ENCODE assay signal across 15 cellular contexts in the genomic region with DNA sequence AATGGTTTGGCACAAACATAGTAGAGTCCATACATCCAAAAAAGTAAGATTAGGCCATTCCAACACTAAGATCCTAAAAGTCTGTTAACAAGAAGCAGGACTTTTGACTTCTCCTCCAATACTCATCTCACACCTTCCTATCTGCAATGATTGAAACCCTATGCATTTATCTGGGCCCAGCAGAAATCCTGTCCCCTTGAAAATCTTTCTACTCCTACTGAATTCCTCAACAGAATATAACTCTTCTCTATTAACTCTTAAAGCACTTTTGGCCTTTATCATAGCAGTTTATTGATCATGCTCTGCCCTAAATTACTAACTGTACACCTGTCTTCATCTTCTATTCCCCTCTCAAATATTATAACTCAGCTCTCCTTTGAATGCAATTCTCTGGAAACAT. TPM values are rescaled to one million over a fixed set of nuclear protein-coding genes. Genes with fewer than 3 reads are reported as not detected.
DNase-seq lines count a peak whose midpoint lies in the region; ATAC-seq, FAIRE-seq and TF ChIP-seq lines count a peak whose summit lies in the region.
"Had no signal": no experiment of that assay in that cellular context is flagged by ENCODE, and none has a peak within 500 bp of the region (broad histone marks: within the 10 kb centered on the region; RNA-seq: fewer than 3 reads in every experiment).

No MANE protein-coding gene starts in this region.

- DNase-seq in T-helper 2 cell treated with Interferon-gamma antibody and Interleukin-4, amounts not matched to agents 5 μg/mL and 100 μg/mL, for 36 hours (ENCODE audit: low spot score), result no peak
- DNase-seq in T-helper 2 cell (no peak), GM12892 (ENCODE audit: insufficient read length) (no peak), natural killer cell (no peak), DMS53 (lab: John Stamatoyannopoulos, UW) (no peak), NCI-H2081 treated with DMSO at 0.1 percent for 48 hours (lab: John Stamatoyannopoulos, UW) (no peak), hippocampal formation (lab: John Stamatoyannopoulos, UW) (no peak)
- DNase-seq: 8988T; activated CD8-positive, alpha-beta memory T cell treated with anti-CD3 and anti-CD28 coated beads, Interleukin-2, amount 50 U/mL, for 48 hours; left ventricle myocardium superior; naive B cell; NCI-H1105 treated with DMSO at 0.1 percent for 48 hours; NCI-H2227 treated with DMSO at 0.1 percent for 48 hours; transverse colon had no signal

- H3K9me3 Mint-ChIP-seq in T-helper 2 cell treated with Interferon-gamma antibody and Interleukin-4, amounts not matched to agents 5 μg/mL and 100 μg/mL, for 36 hours, result no peaks in the 10 kb centered on the region
- no peaks in the 10 kb centered on the region for H3K9me3 Mint-ChIP-seq in activated T-helper 17 cell treated with anti-CD3 and anti-CD28 coated beads, Interleukin-2, amount 50 U/mL, for 72 hours
- no peaks in the 10 kb centered on the region for H3K9me3 Mint-ChIP-seq in natural killer cell

- no peaks in the 10 kb centered on the region for H3K27me3 Mint-ChIP-seq in T-helper 2 cell treated with Interferon-gamma antibody and Interleukin-4, amounts not matched to agents 5 μg/mL and 100 μg/mL, for 36 hours (ENCODE audit: low read depth)
- H3K27me3 Mint-ChIP-seq in activated T-helper 17 cell treated with anti-CD3 and anti-CD28 coated beads, Interleukin-2, amount 50 U/mL, for 72 hours, result no peaks in the 10 kb centered on the region
- H3K27me3 Mint-ChIP-seq in natural killer cell (ENCODE audit: low read depth in 2 of 2), result no peaks in the 10 kb centered on the region
- H3K27me3 Mint-ChIP-seq: naive B cell had no signal

- peaks cover 13% of the 10 kb centered on the region for H3K36me3 Mint-ChIP-seq in T-helper 2 cell treated with Interferon-gamma antibody and Interleukin-4, amounts not matched to agents 5 μg/mL and 100 μg/mL, for 36 hours (ENCODE audit: low read depth)
- peaks cover 84% of the 10 kb centered on the region for H3K36me3 Mint-ChIP-seq in activated T-helper 17 cell treated with anti-CD3 and anti-CD28 coated beads, Interleukin-2, amount 50 U/mL, for 72 hours (ENCODE audit: low read depth)
- H3K36me3 Mint-ChIP-seq in natural killer cell, result no peaks in the 10 kb centered on the region

- intact Hi-C loops in natural killer cell (cut with micrococcal nuclease), result no loop called here

- peak overlapping the region; percentile 15 for H3K27ac Mint-ChIP-seq in T-helper 2 cell treated with Interferon-gamma antibody and Interleukin-4, amounts not matched to agents 5 μg/mL and 100 μg/mL, for 36 hours
- peak overlapping the region; percentile 11 for H3K27ac Mint-ChIP-seq in activated T-helper 17 cell treated with anti-CD3 and anti-CD28 coated beads, Interleukin-2, amount 50 U/mL, for 72 hours
- H3K27ac Mint-ChIP-seq in natural killer cell, result peak overlapping the region; percentile 2 to 26

- no peak for ATAC-seq in activated T-helper 17 cell treated with anti-CD3 and anti-CD28 coated beads, Interleukin-2, amount 50 U/mL, for 72 hours (replicated peaks)
- no peak for ATAC-seq in natural killer cell
- ATAC-seq: left ventricle myocardium superior had no signal

- peak overlapping the region; percentile 43 for H3K4me3 Mint-ChIP-seq in T-helper 2 cell treated with Interferon-gamma antibody and Interleukin-4, amounts not matched to agents 5 μg/mL and 100 μg/mL, for 36 hours
- H3K4me3 Mint-ChIP-seq in activated T-helper 17 cell treated with anti-CD3 and anti-CD28 coated beads, Interleukin-2, amount 50 U/mL, for 72 hours, result peak overlapping the region; percentile 100
- H3K4me3 Mint-ChIP-seq in natural killer cell, result no peak overlapping the region

- FAIRE-seq in GM12892 (lab: Jason Lieb, UNC), result peak; percentile 5

- TF ChIP-seq CTCF in natural killer cell (IDR thresholded peaks at IDR 0.05), result no peak

- no peak for TF ChIP-seq POLR2A in GM12892 (IDR thresholded peaks at IDR 0.05; ENCODE audit: low read depth, low read length)

- H3K4me1 Mint-ChIP-seq in T-helper 2 cell treated with Interferon-gamma antibody and Interleukin-4, amounts not matched to agents 5 μg/mL and 100 μg/mL, for 36 hours (ENCODE audit: low read depth), result peaks cover 50% of the 10 kb centered on the region
- H3K4me1 Mint-ChIP-seq in activated T-helper 17 cell treated with anti-CD3 and anti-CD28 coated beads, Interleukin-2, amount 50 U/mL, for 72 hours, result peaks cover 40% of the 10 kb centered on the region
- H3K4me1 Mint-ChIP-seq in natural killer cell, result peaks cover 71 to 76% of the 10 kb centered on the region in 2 donors

RNA-seq across cellular contexts. Expression of gene G3BP2, which starts 4.6 kb away (rescaled TPM):
- polyA plus RNA-seq in GM12892 (2012; ENCODE audit: missing spikeins), result 91.1 TPM
- 100 to 1,000 TPM; 128 to 172 TPM for total RNA-seq in activated T-helper 17 cell treated with anti-CD3 and anti-CD28 coated beads, Interleukin-2, amount 50 U/mL, for 72 hours
- total RNA-seq in natural killer cell, result 100 to 1,000 TPM; 204 to 233 (median 214) TPM

RNA-seq across cellular contexts. Expression of gene CDKL2, which starts 38.3 kb away (rescaled TPM):
- polyA plus RNA-seq in GM12892 (2012; ENCODE audit: missing spikeins), result 0.08 TPM
- 1 to 10 TPM; 2.4 TPM for total RNA-seq in activated T-helper 17 cell treated with anti-CD3 and anti-CD28 coated beads, Interleukin-2, amount 50 U/mL, for 72 hours
- under 1 TPM; 0.19 to 0.63 (median 0.32) TPM for total RNA-seq in natural killer cell

RNA-seq across cellular contexts. Expression of gene USO1, which starts 55.8 kb away (rescaled TPM):
- polyA plus RNA-seq in GM12892 (2012; ENCODE audit: missing spikeins), result 52.1 TPM
- 10 to 100 TPM; 55.8 to 66.0 TPM for total RNA-seq in activated T-helper 17 cell treated with anti-CD3 and anti-CD28 coated beads, Interleukin-2, amount 50 U/mL, for 72 hours
- 10 to 100 TPM; 29.7 to 38.4 (median 32.2) TPM for total RNA-seq in natural killer cell
